ENCODE assay signal across 19 cellular contexts in genomic region chr12:16454481-16454880, GRCh38.
"Had no signal": no experiment of that assay in that cellular context is flagged by ENCODE, and none has a peak within 500 bp of the region (broad histone marks: within the 10 kb centered on the region; RNA-seq: fewer than 3 reads in every experiment).

No MANE protein-coding gene starts in this region.

- DNase-seq: activated CD4-positive, alpha-beta T cell treated with anti-CD3 and anti-CD28 coated beads, Interleukin-2, amount 10 ng/mL, durations not matched to agents 7 days and 5 days; activated CD4-positive, CD25-positive, alpha-beta regulatory T cell; activated CD8-positive, alpha-beta memory T cell treated with anti-CD3 and anti-CD28 coated beads for 24 hours; activated naive CD4-positive, alpha-beta T cell treated with anti-CD3 and anti-CD28 coated beads for 36 hours; dorsolateral prefrontal cortex; esophagus squamous epithelium; heart right ventricle; left ventricle myocardium superior; ovary; stimulated activated CD4-positive, alpha-beta T cell treated with anti-CD3 and anti-CD28 coated beads, Interleukin-4, amount 100 ng/mL, for 4 hours; stomach; T-helper 2 cell; uterus had no signal

- ATAC-seq: activated T-helper 17 cell treated with anti-CD3 and anti-CD28 coated beads, Interleukin-2, amount 50 U/mL, for 72 hours; heart right ventricle; left ventricle myocardium superior had no signal

- H3K9me3 ChIP-seq: esophagus squamous epithelium, heart right ventricle, ovary, stomach, thoracic aorta, uterus had no signal

- H3K27ac ChIP-seq: dorsolateral prefrontal cortex, esophagus squamous epithelium, heart right ventricle, ovary, skin epidermis, stomach, thoracic aorta, uterus had no signal

- H3K36me3 ChIP-seq: esophagus squamous epithelium, heart right ventricle, ovary, stomach, thoracic aorta, uterus had no signal

- H3K27me3 ChIP-seq: dorsolateral prefrontal cortex, esophagus squamous epithelium, heart right ventricle, ovary, stomach, uterus had no signal

- H3K4me3 ChIP-seq: dorsolateral prefrontal cortex, esophagus squamous epithelium, heart right ventricle, ovary, skin epidermis, stomach, thoracic aorta, uterus had no signal

- H3K4me1 ChIP-seq: esophagus squamous epithelium, heart right ventricle, stomach, uterus had no signal

- FAIRE-seq: endometrium, frontal cortex, keratinocyte had no signal
